8 cellular contexts compared by ENCODE assay signal in genomic region chr19:13116282-13117175, GRCh38. TPM values are rescaled to one million over a fixed set of nuclear protein-coding genes. Genes with fewer than 3 reads are reported as not detected.
DNase-seq lines count a peak whose midpoint lies in the region; ATAC-seq and TF ChIP-seq lines count a peak whose summit lies in the region.

Gene TRMT1 (minus strand): TSS chr19:13116740. CDS start chr19:13116399, 341 bp downstream.

- H3K4me1 Mint-ChIP-seq in activated CD4-positive, alpha-beta T cell treated with anti-CD3 and anti-CD28 coated beads, Interleukin-2, amount 10 ng/mL, durations not matched to agents 24 days and 14 days = peaks cover 29% of the 10 kb centered on the region

- no peaks in the 10 kb centered on the region for H3K27me3 ChIP-seq in left lung

- no peaks in the 10 kb centered on the region for H3K27me3 Mint-ChIP-seq in activated CD4-positive, alpha-beta T cell treated with anti-CD3 and anti-CD28 coated beads, Interleukin-2, amount 10 ng/mL, durations not matched to agents 24 days and 14 days

- peak within 1 kb of the TSS; percentile 97 for H3K4me3 Mint-ChIP-seq in activated CD4-positive, alpha-beta T cell treated with anti-CD3 and anti-CD28 coated beads, Interleukin-2, amount 10 ng/mL, durations not matched to agents 24 days and 14 days

- no peak for TF ChIP-seq CTCF in left lung (IDR thresholded peaks at IDR 0.05)

- peak within 1 kb of the TSS; percentile 93 to 95 for H3K4me3 ChIP-seq in left lung

- DNase-seq in NCI-H526 (lab: John Stamatoyannopoulos, UW) = peak; percentile 49 to 92
- DNase-seq in activated CD4-positive, alpha-beta T cell treated with anti-CD3 and anti-CD28 coated beads, Interleukin-2, amount 10 ng/mL, durations not matched to agents 24 days and 14 days = peak; percentile 97
- DNase-seq in dedifferentiated amniotic fluid mesenchymal stem cell (ENCODE audit: extremely low spot score) = peak; percentile 83
- peak; percentile 92 for DNase-seq in left lung
- DNase-seq in stimulated activated CD4-positive, alpha-beta T cell treated with anti-CD3 and anti-CD28 coated beads, Interleukin-2, amount 100 ng/mL, for 24 hours = peak; percentile 94 to 95

- H3K27ac Mint-ChIP-seq in activated CD4-positive, alpha-beta T cell treated with anti-CD3 and anti-CD28 coated beads, Interleukin-2, amount 10 ng/mL, durations not matched to agents 24 days and 14 days = peak within 1 kb of the TSS; percentile 97

- peaks cover 22 to 48% of the 10 kb centered on the region in 2 donors for H3K4me1 ChIP-seq in left lung

- H3K27ac ChIP-seq in left lung = peak within 1 kb of the TSS; percentile 67 to 84

- H3K9me3 ChIP-seq in left lung = no peaks in the 10 kb centered on the region

- TF ChIP-seq POLR2A in GM15510 (IDR thresholded peaks at IDR 0.05; ENCODE audit: borderline replicate concordance, extremely low read depth, insufficient read length) = peak; percentile 25

- H3K9me3 Mint-ChIP-seq in activated CD4-positive, alpha-beta T cell treated with anti-CD3 and anti-CD28 coated beads, Interleukin-2, amount 10 ng/mL, durations not matched to agents 24 days and 14 days = no peaks in the 10 kb centered on the region

- H3K36me3 ChIP-seq in left lung = peaks cover 0 to 27% of the 10 kb centered on the region in 2 donors

- peaks cover 36% of the 10 kb centered on the region for H3K36me3 Mint-ChIP-seq in activated CD4-positive, alpha-beta T cell treated with anti-CD3 and anti-CD28 coated beads, Interleukin-2, amount 10 ng/mL, durations not matched to agents 24 days and 14 days (ENCODE audit: low read depth)

- intact Hi-C loops in activated CD4-positive, alpha-beta T cell treated with anti-CD3 and anti-CD28 coated beads, Interleukin-2, amount 10 ng/mL, durations not matched to agents 24 days and 14 days (cut with micrococcal nuclease) = loop anchor here (1.0 kb wide), 1 partner anchor 12 kb away; no protein-coding TSS in a partner anchor
- intact Hi-C loops in left lung (cut with DNase I) = no loop called here

- ATAC-seq in HG03439 (IDR thresholded peaks at IDR 0.05; ENCODE audit: unreplicated experiment) = peak; percentile 51
- peak; percentile 78 for ATAC-seq in left lung
- ATAC-seq in HG03025 (IDR thresholded peaks at IDR 0.05; ENCODE audit: low FRiP score, unreplicated experiment) = no peak

RNA-seq across cellular contexts. Expression of gene TRMT1, which starts in this region (rescaled TPM):
- total RNA-seq in activated CD4-positive, alpha-beta T cell treated with anti-CD3 and anti-CD28 coated beads, Interleukin-2, amount 10 ng/mL, durations not matched to agents 24 days and 14 days = 153 and 155 TPM in 2 replicates
- 10 to 100 TPM; 24.2 to 46.2 TPM for total RNA-seq in left lung
